Comparison of ENCODE assay signal across 1 cellular context in the genomic region with DNA sequence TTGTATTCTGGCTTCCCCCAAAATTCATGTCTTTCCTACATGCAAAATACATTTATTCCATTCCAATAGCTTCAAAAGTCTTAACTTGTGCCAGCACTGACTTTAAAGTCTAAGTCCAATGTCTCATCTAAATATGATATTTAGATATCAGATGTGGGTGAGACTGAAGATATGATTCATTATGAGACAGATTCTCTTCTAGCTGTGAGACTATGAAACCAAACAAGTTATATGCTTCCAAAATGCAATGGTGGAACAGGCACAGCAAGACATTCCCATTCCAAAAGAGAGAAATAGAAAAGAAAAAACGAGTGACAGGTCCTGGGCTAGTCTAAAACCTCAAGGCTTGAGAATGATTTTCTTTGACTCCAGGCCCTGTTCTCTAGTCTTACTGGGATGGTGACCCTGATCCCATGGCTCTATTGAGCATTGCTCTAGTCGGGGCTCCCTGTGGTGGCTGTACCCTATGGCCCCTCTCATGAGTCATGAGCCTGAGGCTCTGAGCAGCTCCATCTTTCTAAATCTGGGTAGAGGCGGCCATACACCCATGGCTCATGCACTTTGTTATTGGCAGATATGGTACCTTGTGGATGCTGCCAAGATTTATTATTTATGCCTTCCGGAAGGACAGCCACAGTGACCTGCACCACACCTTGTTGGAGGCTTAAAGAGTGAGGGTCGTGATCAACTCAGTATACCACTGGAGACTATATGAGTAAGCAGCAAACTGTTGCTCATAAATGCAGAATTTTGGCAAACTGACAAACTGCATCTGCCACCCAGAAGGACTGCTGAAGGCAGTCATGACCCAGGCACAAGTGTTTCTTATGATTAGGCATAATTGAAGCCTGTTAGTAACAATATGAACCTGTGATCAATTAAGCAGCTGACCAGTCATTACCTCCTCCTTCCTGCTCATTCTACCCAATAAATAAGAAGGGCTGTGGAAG.
TF ChIP-seq lines count a peak whose summit lies in the region.

No MANE protein-coding gene starts in this region.

TF ChIP-seq in IMR-90, 13 proteins besides CTCF, POLR2A, EP300 and RAD21:
- TF ChIP-seq MAZ (IDR thresholded peaks at IDR 0.05; ENCODE audit: borderline replicate concordance, low read depth, low read length) (no peak), NFE2L2 (IDR thresholded peaks at IDR 0.05; ENCODE audit: low read depth, low read length) (no peak), RFX5 (IDR thresholded peaks at IDR 0.05; ENCODE audit: low read depth, low read length) (no peak), FOS (IDR thresholded peaks at IDR 0.05; ENCODE audit: low read depth, low read length) (no peak), CEBPB (IDR thresholded peaks at IDR 0.05; ENCODE audit: low read depth, low read length) (no peak), BHLHE40 (IDR thresholded peaks at IDR 0.05; ENCODE audit: low read depth, low read length) (no peak), MXI1 (IDR thresholded peaks at IDR 0.05; ENCODE audit: borderline replicate concordance, low read depth, low read length) (no peak), RCOR1 (IDR thresholded peaks at IDR 0.05; ENCODE audit: insufficient replicate concordance, low read length) (no peak), MAFK (IDR thresholded peaks at IDR 0.05; ENCODE audit: low read depth, low read length) (no peak), CHD1 (IDR thresholded peaks at IDR 0.05; ENCODE audit: low read depth, low read length) (no peak), SMC3 (IDR thresholded peaks at IDR 0.05; ENCODE audit: low read depth, low read length) (no peak)
- TF ChIP-seq, protein P1, sequence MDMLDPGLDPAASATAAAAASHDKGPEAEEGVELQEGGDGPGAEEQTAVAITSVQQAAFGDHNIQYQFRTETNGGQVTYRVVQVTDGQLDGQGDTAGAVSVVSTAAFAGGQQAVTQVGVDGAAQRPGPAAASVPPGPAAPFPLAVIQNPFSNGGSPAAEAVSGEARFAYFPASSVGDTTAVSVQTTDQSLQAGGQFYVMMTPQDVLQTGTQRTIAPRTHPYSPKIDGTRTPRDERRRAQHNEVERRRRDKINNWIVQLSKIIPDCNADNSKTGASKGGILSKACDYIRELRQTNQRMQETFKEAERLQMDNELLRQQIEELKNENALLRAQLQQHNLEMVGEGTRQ (IDR thresholded peaks at IDR 0.05; ENCODE audit: low read depth, low read length) = no peak
- TF ChIP-seq, protein P2, sequence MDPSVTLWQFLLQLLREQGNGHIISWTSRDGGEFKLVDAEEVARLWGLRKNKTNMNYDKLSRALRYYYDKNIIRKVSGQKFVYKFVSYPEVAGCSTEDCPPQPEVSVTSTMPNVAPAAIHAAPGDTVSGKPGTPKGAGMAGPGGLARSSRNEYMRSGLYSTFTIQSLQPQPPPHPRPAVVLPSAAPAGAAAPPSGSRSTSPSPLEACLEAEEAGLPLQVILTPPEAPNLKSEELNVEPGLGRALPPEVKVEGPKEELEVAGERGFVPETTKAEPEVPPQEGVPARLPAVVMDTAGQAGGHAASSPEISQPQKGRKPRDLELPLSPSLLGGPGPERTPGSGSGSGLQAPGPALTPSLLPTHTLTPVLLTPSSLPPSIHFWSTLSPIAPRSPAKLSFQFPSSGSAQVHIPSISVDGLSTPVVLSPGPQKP (IDR thresholded peaks at IDR 0.05; ENCODE audit: borderline replicate concordance, low read depth, low read length) = no peak
